ENCODE assay signal across 9 cellular contexts in genomic region chr3:18649666-18650363, GRCh38.
DNase-seq lines count a peak whose midpoint lies in the region; ATAC-seq lines count a peak whose summit lies in the region.
"Had no signal": no experiment of that assay in that cellular context is flagged by ENCODE, and none has a peak within 500 bp of the region (broad histone marks: within the 10 kb centered on the region; RNA-seq: fewer than 3 reads in every experiment).

No MANE protein-coding gene starts in this region.

- no peak overlapping the region for H3K4me3 Mint-ChIP-seq in T-helper 17 cell

- ATAC-seq in GM19025 (IDR thresholded peaks at IDR 0.05; ENCODE audit: low read depth, unreplicated experiment) (peak; percentile 67), HG02759 (IDR thresholded peaks at IDR 0.05; ENCODE audit: unreplicated experiment) (peak; percentile 87), T-helper 17 cell (peak; percentile 55), Right ventricle myocardium superior (ENCODE audit: poor library complexity) (no peak)

- H3K27ac Mint-ChIP-seq in T-helper 17 cell = peak overlapping the region; percentile 57

- intact Hi-C loops in Right ventricle myocardium superior (cut with DNase I) = no loop called here

- H3K27me3 Mint-ChIP-seq in T-helper 17 cell = no peaks in the 10 kb centered on the region

- H3K9me3 ChIP-seq in T-helper 17 cell (ENCODE audit: control insufficient read depth, low read length, poor library complexity, severe bottlenecking) = no peaks in the 10 kb centered on the region

- no peak for DNase-seq in T-helper 17 cell
- DNase-seq in stimulated activated CD4-positive, alpha-beta T cell treated with anti-CD3 and anti-CD28 coated beads, Interleukin-4, amount 100 ng/mL, for 1 hour = peak; percentile 19
- no peak for DNase-seq in DMS79 (lab: John Stamatoyannopoulos, UW)
- DNase-seq in SHP77 (lab: John Stamatoyannopoulos, UW) = no peak
- no peak for DNase-seq in NK-92 (lab: John Stamatoyannopoulos, UW; ENCODE audit: unreplicated experiment)
- DNase-seq in Right ventricle myocardium superior = no peak
- DNase-seq: dermis blood vessel endothelial cell had no signal

- peaks cover 5% of the 10 kb centered on the region for H3K36me3 Mint-ChIP-seq in T-helper 17 cell (ENCODE audit: low read depth)

- H3K4me1 Mint-ChIP-seq in T-helper 17 cell = peaks cover 23% of the 10 kb centered on the region
